ENCODE assay signal across 2 cellular contexts in the genomic region with DNA sequence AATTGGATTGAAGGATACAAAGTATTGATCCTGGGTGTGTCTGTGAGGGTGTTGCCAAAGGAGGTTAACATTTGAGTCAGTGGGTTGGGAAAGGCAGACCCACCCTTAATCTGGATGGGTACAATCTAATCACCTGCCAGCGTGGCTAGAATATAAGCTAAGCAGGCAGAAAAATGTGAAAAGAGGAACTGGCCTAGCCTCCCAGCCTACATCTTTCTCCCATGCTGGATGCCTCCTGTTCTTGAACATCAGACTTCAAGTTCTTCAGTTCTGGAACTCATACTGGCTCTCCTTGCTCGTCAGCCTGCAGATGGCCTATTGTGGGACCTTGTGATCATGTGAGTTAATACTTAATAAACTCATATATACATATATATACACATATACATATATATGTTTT.
A peak's percentile ranks its signal among the peaks of the same experiment; 100 is the strongest.
TF ChIP-seq lines count a peak whose summit lies in the region.

No MANE protein-coding gene starts in this region.

TF ChIP-seq in GM12891, 5 proteins besides CTCF, POLR2A, EP300 and RAD21:
- TF ChIP-seq SPI1 (IDR thresholded peaks at IDR 0.05; ENCODE audit: low read depth, low read length): peak; percentile 81

TF ChIP-seq in K562, 482 proteins besides CTCF, POLR2A, EP300 and RAD21:
- peak; percentile 79 for TF ChIP-seq SPI1 (IDR thresholded peaks at IDR 0.05; ENCODE audit: borderline replicate concordance, low read depth, low read length)
